In the genomic region with DNA sequence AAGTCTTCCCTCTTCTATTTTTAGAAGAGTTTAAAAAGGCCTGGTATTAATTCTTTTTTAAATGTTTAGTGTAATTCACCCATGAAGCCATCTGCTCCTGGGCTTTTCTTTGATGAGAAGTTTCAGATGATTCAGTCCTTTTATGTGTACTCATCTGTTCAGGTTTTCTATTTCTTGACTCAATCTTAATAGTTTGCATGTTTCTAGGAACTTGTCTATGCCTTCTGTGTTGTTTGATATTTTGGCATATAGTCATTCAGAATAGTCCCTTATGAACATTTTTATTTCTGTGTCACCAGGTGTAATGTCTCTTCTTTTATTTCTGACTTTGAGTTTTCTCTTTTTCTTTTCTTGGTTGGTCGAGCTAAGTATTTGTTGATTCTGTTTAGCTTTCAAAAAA, we compare ENCODE assay signal across 25 cellular contexts. TPM values are rescaled to one million over a fixed set of nuclear protein-coding genes. Genes with fewer than 3 reads are reported as not detected.
DNase-seq lines count a peak whose midpoint lies in the region; ATAC-seq, FAIRE-seq and TF ChIP-seq lines count a peak whose summit lies in the region.
"Had no signal": no experiment of that assay in that cellular context is flagged by ENCODE, and none has a peak within 500 bp of the region (broad histone marks: within the 10 kb centered on the region; RNA-seq: fewer than 3 reads in every experiment).

No MANE protein-coding gene starts in this region.

- H2AFZ ChIP-seq in KMS-11 (ENCODE audit: low read depth) (no peak overlapping the region), smooth muscle cell (ENCODE audit: low read depth) (peak overlapping the region; percentile 10)
- H2AFZ ChIP-seq: GM23338 had no signal

- DNase-seq in activated CD4-positive, alpha-beta T cell treated with anti-CD3 and anti-CD28 coated beads for 36 hours, result no peak
- no peak for DNase-seq in activated CD4-positive, alpha-beta T cell treated with anti-CD3 and anti-CD28 coated beads, Interleukin-2, amount 50 U/mL, for 1 hour
- peak; percentile 5 for DNase-seq in RCC 7860 (ENCODE audit: low spot score)
- DNase-seq in smooth muscle cell (lab: John Stamatoyannopoulos, UW; ENCODE audit: unreplicated experiment), result no peak
- DNase-seq in HFFc6, result no peak
- no peak for DNase-seq in left ventricle myocardium inferior
- DNase-seq: 8988T; ACHN; AML-193; BE2C; CD4-positive, alpha-beta T cell; CD8-positive, alpha-beta memory T cell; DMS 273 treated with DMSO at 0.1 percent for 48 hours; DMS79; EL; GDM1 had no signal

- H3F3A ChIP-seq in smooth muscle cell (ENCODE audit: low read depth), result no peaks in the 10 kb centered on the region

- ATAC-seq in activated CD4-positive, alpha-beta T cell treated with anti-CD3 and anti-CD28 coated beads for 36 hours, result peak; percentile 68
- ATAC-seq: A549, GM12878, GM23338 had no signal

- H3K27me3 ChIP-seq in KMS-11 (ENCODE audit: insufficient read depth, low read depth) (no peaks in the 10 kb centered on the region), smooth muscle cell (ENCODE audit: low read depth) (no peaks in the 10 kb centered on the region), left ventricle myocardium inferior (ENCODE audit: low read depth) (no peaks in the 10 kb centered on the region)
- H3K27me3 ChIP-seq: BE2C; BLaER1 treated with 17β-estradiol and CSF1 and Interleukin-3, amounts not matched to agents 10 nM and 100 nM had no signal

- peaks cover 21% of the 10 kb centered on the region for H3K4me1 Mint-ChIP-seq in activated CD4-positive, alpha-beta T cell treated with anti-CD3 and anti-CD28 coated beads for 36 hours
- H3K4me1 Mint-ChIP-seq in HFFc6 (ENCODE audit: low read depth), result no peaks in the 10 kb centered on the region; the same call in 1 of the 2 replicates
- H3K4me1 Mint-ChIP-seq: CD14-positive monocyte, GM23338 had no signal

- no peaks in the 10 kb centered on the region for H3K36me3 ChIP-seq in KMS-11 (ENCODE audit: insufficient read depth)
- H3K36me3 ChIP-seq in smooth muscle cell (ENCODE audit: low read depth), result no peaks in the 10 kb centered on the region
- H3K36me3 ChIP-seq in left ventricle myocardium inferior, result no peaks in the 10 kb centered on the region
- H3K36me3 ChIP-seq: BE2C; BLaER1 treated with 17β-estradiol and CSF1 and Interleukin-3, amounts not matched to agents 10 nM and 100 nM; HAP-1 had no signal

- H3K79me2 ChIP-seq in KMS-11 (ENCODE audit: insufficient read depth, low read depth) (no peaks in the 10 kb centered on the region), smooth muscle cell (ENCODE audit: low read depth) (no peaks in the 10 kb centered on the region)

- H3K9me3 Mint-ChIP-seq in activated CD4-positive, alpha-beta T cell treated with anti-CD3 and anti-CD28 coated beads for 36 hours (ENCODE audit: low read depth), result peaks cover 10% of the 10 kb centered on the region
- no peaks in the 10 kb centered on the region for H3K9me3 Mint-ChIP-seq in HFFc6
- H3K9me3 Mint-ChIP-seq: GM23338 had no signal

- no peak overlapping the region for H3K27ac ChIP-seq in KMS-11
- H3K27ac ChIP-seq in smooth muscle cell (ENCODE audit: low read depth), result no peak overlapping the region
- H3K27ac ChIP-seq in left ventricle myocardium inferior (replicated peaks), result no peak overlapping the region
- H3K27ac ChIP-seq: A549; BLaER1 treated with 17β-estradiol and CSF1 and Interleukin-3, amounts not matched to agents 10 nM and 100 nM had no signal

- FAIRE-seq in RCC 7860 (lab: Jason Lieb, UNC), result no peak
- FAIRE-seq: A549, D721Med, GM12878, H54 had no signal

- H4K20me1 ChIP-seq in KMS-11 (ENCODE audit: insufficient read depth) (no peaks in the 10 kb centered on the region), smooth muscle cell (ENCODE audit: low read depth) (no peaks in the 10 kb centered on the region)
- H4K20me1 ChIP-seq: BLaER1 treated with 17β-estradiol and CSF1 and Interleukin-3, amounts not matched to agents 10 nM and 100 nM had no signal

- no peak overlapping the region for H3K9ac ChIP-seq in KMS-11
- no peak overlapping the region for H3K9ac ChIP-seq in smooth muscle cell (ENCODE audit: low read depth)
- H3K9ac ChIP-seq: BLaER1 treated with 17β-estradiol and CSF1 and Interleukin-3, amounts not matched to agents 10 nM and 100 nM had no signal

- H3K36me3 Mint-ChIP-seq in activated CD4-positive, alpha-beta T cell treated with anti-CD3 and anti-CD28 coated beads for 36 hours (ENCODE audit: low read depth), result peaks cover 2% of the 10 kb centered on the region
- H3K36me3 Mint-ChIP-seq in HFFc6 (ENCODE audit: low read depth), result no peaks in the 10 kb centered on the region
- H3K36me3 Mint-ChIP-seq: CD14-positive monocyte had no signal

- peak overlapping the region; percentile 17; the same call in 1 of the 2 replicates for H3K4me2 ChIP-seq in KMS-11
- no peak overlapping the region for H3K4me2 ChIP-seq in smooth muscle cell
- H3K4me2 ChIP-seq: A549; BLaER1 treated with 17β-estradiol and CSF1 and Interleukin-3, amounts not matched to agents 10 nM and 100 nM; GM23338 had no signal

- H3K9me3 ChIP-seq in smooth muscle cell (replicated peaks; ENCODE audit: low read depth), result no peaks in the 10 kb centered on the region
- H3K9me3 ChIP-seq in left ventricle myocardium inferior (replicated peaks), result peaks cover 18% of the 10 kb centered on the region
- H3K9me3 ChIP-seq: A549, BE2C, HAP-1 had no signal

- TF ChIP-seq CTCF in KMS-11 (conservative IDR thresholded peaks at IDR 0.05; ENCODE audit: low read depth, low read length), result no peak
- no peak for TF ChIP-seq CTCF in smooth muscle cell (IDR thresholded peaks at IDR 0.05; ENCODE audit: borderline replicate concordance, insufficient read depth, poor library complexity, severe bottlenecking)
- TF ChIP-seq CTCF in HFFc6 (IDR thresholded peaks at IDR 0.05), result no peak
- TF ChIP-seq CTCF in left ventricle myocardium inferior (IDR thresholded peaks at IDR 0.05; ENCODE audit: borderline replicate concordance), result no peak

- H3K27ac Mint-ChIP-seq in activated CD4-positive, alpha-beta T cell treated with anti-CD3 and anti-CD28 coated beads for 36 hours, result no peak overlapping the region
- H3K27ac Mint-ChIP-seq in HFFc6, result no peak overlapping the region
- H3K27ac Mint-ChIP-seq: CD14-positive monocyte; CD4-positive, alpha-beta T cell; CD8-positive, alpha-beta memory T cell had no signal

- POLR2A ChIA-PET in activated CD4-positive, alpha-beta T cell treated with anti-CD3 and anti-CD28 coated beads for 36 hours (lab: Charles Lee), result interaction anchor here (0.6 kb wide), 1 partner anchor 47 kb away, joined by 4 read pairs; no protein-coding TSS in a partner anchor

- WGBS in smooth muscle cell (ENCODE audit: low lambda C conversion rate), result 88% methylated on average over 1 of the region's 1 CpG

- H3K4me3 ChIP-seq in KMS-11 (IDR thresholded peaks at IDR 0.05; ENCODE audit: insufficient read depth, low read depth, low read length) (no peak overlapping the region), smooth muscle cell (no peak overlapping the region), left ventricle myocardium inferior (no peak overlapping the region)
- H3K4me3 ChIP-seq: A549; BLaER1 treated with 17β-estradiol and CSF1 and Interleukin-3, amounts not matched to agents 10 nM and 100 nM; GM12878; GM23338; HAP-1 had no signal

- no peak overlapping the region for H3K4me3 Mint-ChIP-seq in activated CD4-positive, alpha-beta T cell treated with anti-CD3 and anti-CD28 coated beads for 36 hours
- H3K4me3 Mint-ChIP-seq in HFFc6, result no peak overlapping the region
- H3K4me3 Mint-ChIP-seq: CD14-positive monocyte; CD4-positive, alpha-beta T cell; CD8-positive, alpha-beta memory T cell; GM23338 had no signal

- H3K27me3 Mint-ChIP-seq in activated CD4-positive, alpha-beta T cell treated with anti-CD3 and anti-CD28 coated beads for 36 hours, result no peaks in the 10 kb centered on the region
- H3K27me3 Mint-ChIP-seq in HFFc6 (ENCODE audit: insufficient read depth), result peaks cover 5% of the 10 kb centered on the region; the same call in 1 of the 2 replicates
- H3K27me3 Mint-ChIP-seq: CD4-positive, alpha-beta T cell had no signal

- intact Hi-C loops in activated CD4-positive, alpha-beta T cell treated with anti-CD3 and anti-CD28 coated beads for 36 hours (cut with DNase I, micrococcal nuclease), result no loop called here
- intact Hi-C loops in left ventricle myocardium inferior (cut with micrococcal nuclease), result no loop called here

- CTCF ChIA-PET in activated CD4-positive, alpha-beta T cell treated with anti-CD3 and anti-CD28 coated beads for 36 hours (lab: Charles Lee), result interaction anchor here (0.7 to 1.1 kb wide), 3 partner anchors 9 to 376 kb away, joined by 3 read pairs; no protein-coding TSS in a partner anchor

- H3K4me1 ChIP-seq in KMS-11 (ENCODE audit: low read depth, poor library complexity, severe bottlenecking) (peaks cover 36% of the 10 kb centered on the region), smooth muscle cell (ENCODE audit: low read depth) (no peaks in the 10 kb centered on the region), left ventricle myocardium inferior (no peaks in the 10 kb centered on the region)
- H3K4me1 ChIP-seq: A549; BE2C; BLaER1 treated with 17β-estradiol and CSF1 and Interleukin-3, amounts not matched to agents 10 nM and 100 nM; HAP-1 had no signal

RNA-seq across cellular contexts. Expression of gene IL2, which starts 20.2 kb away (rescaled TPM):
- 100 to 1,000 TPM; 168 TPM for total RNA-seq in activated CD4-positive, alpha-beta T cell treated with anti-CD3 and anti-CD28 coated beads for 36 hours
- not detected in 2 replicates for total RNA-seq in smooth muscle cell
- polyA plus RNA-seq in smooth muscle cell, result not detected in 2 replicates
- total RNA-seq in HFFc6 (2021; fragmentation: NEBNext Ultra II Directional; extraction: Animal tissue kit (Norgen Biotek cat#: 25700)), result not detected
- total RNA-seq in left ventricle myocardium inferior, result not detected
- total RNA-seq: GM23338 had no signal
- polyA plus RNA-seq: A549, CD14-positive monocyte, GM12878, GM23338 had no signal

Comparison
In these comparisons a context has a peak if more than half of its experiments do, and no peak if none do; other contexts are left out.
1. RNA of gene IL2, which starts 20.2 kb away (total RNA-seq): 168 TPM in activated CD4-positive, alpha-beta T cell treated with anti-CD3 and anti-CD28 coated beads for 36 hours; not detected in smooth muscle cell, not detected in HFFc6 and not detected in left ventricle myocardium inferior (single experiment); every median in the first group is over 100 times any median in the second.